Comparison of ENCODE assay signal across 25 cellular contexts in the genomic region with DNA sequence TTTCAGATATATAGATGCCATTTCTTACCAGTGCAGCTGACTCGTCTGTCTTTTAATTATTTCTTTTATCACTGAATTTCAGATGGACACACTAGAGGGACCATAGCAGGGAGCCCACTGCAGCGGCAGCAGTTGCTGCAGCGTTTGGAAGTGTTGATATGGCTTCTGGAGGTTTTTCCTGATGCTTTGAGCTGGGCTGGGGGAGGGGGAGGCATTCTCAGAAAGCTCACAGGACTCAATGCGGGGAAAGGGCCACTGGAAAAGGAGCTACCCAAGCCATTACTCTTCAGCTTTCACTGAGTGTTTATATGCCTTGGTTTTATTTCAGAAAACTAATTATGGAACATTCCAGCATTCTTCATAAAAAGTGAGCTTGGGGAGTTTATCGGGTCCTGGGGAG.
"Had no signal": no experiment of that assay in that cellular context is flagged by ENCODE, and none has a peak within 500 bp of the region (broad histone marks: within the 10 kb centered on the region; RNA-seq: fewer than 3 reads in every experiment).

No MANE protein-coding gene starts in this region.

- DNase-seq: activated CD4-positive, alpha-beta memory T cell treated with anti-CD3 and anti-CD28 coated beads, Interleukin-2, amount 10 ng/mL, durations not matched to agents 7 days and 5 days; activated CD4-positive, alpha-beta T cell treated with anti-CD3 and anti-CD28 coated beads, Interleukin-2, amount 10 ng/mL, durations not matched to agents 7 days and 5 days; activated CD4-positive, CD25-positive, alpha-beta regulatory T cell; activated gamma-delta T cell; activated naive CD4-positive, alpha-beta T cell treated with anti-CD3 and anti-CD28 coated beads, Interleukin-2, amount 10 ng/mL, durations not matched to agents 7 days and 5 days; activated naive CD8-positive, alpha-beta T cell treated with anti-CD3 and anti-CD28 coated beads for 36 hours; activated T-cell treated with anti-CD3 and anti-CD28 coated beads for 4 hours; activated T-cell treated with anti-CD3 and anti-CD28 coated beads, Interleukin-2, amount 50 U/mL, for 48 hours; cerebellar nuclear complex; Karpas-422; MM.1S; NCI-H1105; NCI-H1436; NCI-H1694 treated with DMSO at 0.1 percent for 48 hours; NCI-H2081; NCI-H446; NCI-H524; NCI-H82; RPMI8226; T-cell; T-helper 2 cell; T1000 had no signal

- H3K27me3 Mint-ChIP-seq: activated CD4-positive, alpha-beta memory T cell treated with anti-CD3 and anti-CD28 coated beads, Interleukin-2, amount 10 ng/mL, durations not matched to agents 7 days and 5 days; activated CD4-positive, alpha-beta T cell treated with anti-CD3 and anti-CD28 coated beads, Interleukin-2, amount 10 ng/mL, durations not matched to agents 7 days and 5 days; activated naive CD4-positive, alpha-beta T cell treated with anti-CD3 and anti-CD28 coated beads, Interleukin-2, amount 10 ng/mL, durations not matched to agents 7 days and 5 days; activated naive CD8-positive, alpha-beta T cell treated with anti-CD3 and anti-CD28 coated beads for 36 hours; activated T-helper 17 cell treated with anti-CD3 and anti-CD28 coated beads, Interleukin-2, amount 50 U/mL, for 72 hours; T-cell had no signal

- H3K4me3 Mint-ChIP-seq: activated CD4-positive, alpha-beta memory T cell treated with anti-CD3 and anti-CD28 coated beads, Interleukin-2, amount 10 ng/mL, durations not matched to agents 7 days and 5 days; activated CD4-positive, alpha-beta T cell treated with anti-CD3 and anti-CD28 coated beads, Interleukin-2, amount 10 ng/mL, durations not matched to agents 7 days and 5 days; activated naive CD4-positive, alpha-beta T cell treated with anti-CD3 and anti-CD28 coated beads, Interleukin-2, amount 10 ng/mL, durations not matched to agents 7 days and 5 days; activated naive CD8-positive, alpha-beta T cell treated with anti-CD3 and anti-CD28 coated beads for 36 hours; activated T-helper 17 cell treated with anti-CD3 and anti-CD28 coated beads, Interleukin-2, amount 50 U/mL, for 72 hours; T-cell had no signal

- H3K27ac Mint-ChIP-seq: activated CD4-positive, alpha-beta memory T cell treated with anti-CD3 and anti-CD28 coated beads, Interleukin-2, amount 10 ng/mL, durations not matched to agents 7 days and 5 days; activated CD4-positive, alpha-beta T cell treated with anti-CD3 and anti-CD28 coated beads, Interleukin-2, amount 10 ng/mL, durations not matched to agents 7 days and 5 days; activated naive CD4-positive, alpha-beta T cell treated with anti-CD3 and anti-CD28 coated beads, Interleukin-2, amount 10 ng/mL, durations not matched to agents 7 days and 5 days; activated naive CD8-positive, alpha-beta T cell treated with anti-CD3 and anti-CD28 coated beads for 36 hours; activated T-helper 17 cell treated with anti-CD3 and anti-CD28 coated beads, Interleukin-2, amount 50 U/mL, for 72 hours; T-cell had no signal

- H3K4me3 ChIP-seq: SK-N-MC had no signal

- H3K36me3 Mint-ChIP-seq: activated naive CD4-positive, alpha-beta T cell treated with anti-CD3 and anti-CD28 coated beads, Interleukin-2, amount 10 ng/mL, durations not matched to agents 7 days and 5 days; activated naive CD8-positive, alpha-beta T cell treated with anti-CD3 and anti-CD28 coated beads for 36 hours; T-cell had no signal

- H3K9me3 Mint-ChIP-seq: activated CD4-positive, alpha-beta memory T cell treated with anti-CD3 and anti-CD28 coated beads, Interleukin-2, amount 10 ng/mL, durations not matched to agents 7 days and 5 days; activated CD4-positive, alpha-beta T cell treated with anti-CD3 and anti-CD28 coated beads, Interleukin-2, amount 10 ng/mL, durations not matched to agents 7 days and 5 days; activated naive CD8-positive, alpha-beta T cell treated with anti-CD3 and anti-CD28 coated beads for 36 hours had no signal

- H3K4me1 Mint-ChIP-seq: activated CD4-positive, alpha-beta memory T cell treated with anti-CD3 and anti-CD28 coated beads, Interleukin-2, amount 10 ng/mL, durations not matched to agents 7 days and 5 days; activated CD4-positive, alpha-beta T cell treated with anti-CD3 and anti-CD28 coated beads, Interleukin-2, amount 10 ng/mL, durations not matched to agents 7 days and 5 days; activated naive CD4-positive, alpha-beta T cell treated with anti-CD3 and anti-CD28 coated beads, Interleukin-2, amount 10 ng/mL, durations not matched to agents 7 days and 5 days; activated naive CD8-positive, alpha-beta T cell treated with anti-CD3 and anti-CD28 coated beads for 36 hours; activated T-helper 17 cell treated with anti-CD3 and anti-CD28 coated beads, Interleukin-2, amount 50 U/mL, for 72 hours; T-cell had no signal

- ATAC-seq: activated T-helper 17 cell treated with anti-CD3 and anti-CD28 coated beads, Interleukin-2, amount 50 U/mL, for 72 hours; Right ventricle myocardium inferior; T-cell had no signal

- H3K27ac ChIP-seq: SK-N-MC had no signal
